In genomic region chrX:123924181-123924580, GRCh38 we compare ENCODE assay signal across 24 cellular contexts.
"Had no signal": no experiment of that assay in that cellular context is flagged by ENCODE, and none has a peak within 500 bp of the region (broad histone marks: within the 10 kb centered on the region; RNA-seq: fewer than 3 reads in every experiment).

No MANE protein-coding gene starts in this region.

- H3K9me3 Mint-ChIP-seq: activated B cell treated with CpG ODN at 0.5 μM for 24 hours; activated CD4-positive, alpha-beta memory T cell treated with anti-CD3 and anti-CD28 coated beads for 36 hours; activated naive CD8-positive, alpha-beta T cell treated with anti-CD3 and anti-CD28 coated beads for 36 hours; T-helper 2 cell treated with Interferon-gamma antibody and Interleukin-4, amounts not matched to agents 5 μg/mL and 100 μg/mL, for 36 hours had no signal

- H3K36me3 ChIP-seq: lower lobe of right lung, tibial nerve had no signal

- H3K4me3 ChIP-seq: body of pancreas, dorsolateral prefrontal cortex, lower lobe of right lung, tibial nerve had no signal

- H3K27ac Mint-ChIP-seq: activated B cell treated with CpG ODN at 0.5 μM for 24 hours; activated CD4-positive, alpha-beta memory T cell treated with anti-CD3 and anti-CD28 coated beads for 36 hours; activated CD8-positive, alpha-beta memory T cell treated with anti-CD3 and anti-CD28 coated beads, Interleukin-2, amount 10 ng/mL, durations not matched to agents 7 days and 5 days; activated naive CD8-positive, alpha-beta T cell treated with anti-CD3 and anti-CD28 coated beads for 36 hours; mesothelial cell of epicardium; T-helper 2 cell treated with Interferon-gamma antibody and Interleukin-4, amounts not matched to agents 5 μg/mL and 100 μg/mL, for 36 hours had no signal

- H3K27me3 ChIP-seq: body of pancreas, tibial nerve had no signal

- H3K4me1 Mint-ChIP-seq: activated B cell treated with CpG ODN at 0.5 μM for 24 hours; activated CD8-positive, alpha-beta memory T cell treated with anti-CD3 and anti-CD28 coated beads, Interleukin-2, amount 10 ng/mL, durations not matched to agents 7 days and 5 days; activated naive CD8-positive, alpha-beta T cell treated with anti-CD3 and anti-CD28 coated beads for 36 hours; mesothelial cell of epicardium; nephron had no signal

- H3K27me3 Mint-ChIP-seq: activated B cell treated with CpG ODN at 0.5 μM for 24 hours; activated CD4-positive, alpha-beta memory T cell treated with anti-CD3 and anti-CD28 coated beads for 36 hours; activated CD8-positive, alpha-beta memory T cell treated with anti-CD3 and anti-CD28 coated beads, Interleukin-2, amount 10 ng/mL, durations not matched to agents 7 days and 5 days; activated naive CD8-positive, alpha-beta T cell treated with anti-CD3 and anti-CD28 coated beads for 36 hours had no signal

- H3K9me3 ChIP-seq: body of pancreas, lower lobe of right lung, tibial nerve had no signal

- H3K27ac ChIP-seq: body of pancreas, dorsolateral prefrontal cortex, lower lobe of right lung, tibial nerve had no signal

- H3K36me3 Mint-ChIP-seq: activated CD4-positive, alpha-beta memory T cell treated with anti-CD3 and anti-CD28 coated beads for 36 hours; activated CD8-positive, alpha-beta memory T cell treated with anti-CD3 and anti-CD28 coated beads, Interleukin-2, amount 10 ng/mL, durations not matched to agents 7 days and 5 days; activated naive CD8-positive, alpha-beta T cell treated with anti-CD3 and anti-CD28 coated beads for 36 hours; mesothelial cell of epicardium had no signal

- H3K4me1 ChIP-seq: body of pancreas, lower lobe of right lung, tibial nerve had no signal

- DNase-seq: activated B cell treated with CpG ODN at 0.5 μM for 24 hours; activated CD4-positive, alpha-beta memory T cell treated with anti-CD3 and anti-CD28 coated beads for 36 hours; activated CD4-positive, alpha-beta T cell treated with anti-CD3 and anti-CD28 coated beads for 4 hours; activated CD8-positive, alpha-beta memory T cell treated with anti-CD3 and anti-CD28 coated beads, Interleukin-2, amount 10 ng/mL, durations not matched to agents 7 days and 5 days; activated naive CD4-positive, alpha-beta T cell; activated naive CD8-positive, alpha-beta T cell treated with anti-CD3 and anti-CD28 coated beads for 36 hours; amniotic stem cell; body of pancreas; dorsolateral prefrontal cortex; erythroblast; foreskin melanocyte; head of caudate nucleus; left colon; lower lobe of right lung; occipital lobe; posterior cingulate gyrus; retina; stimulated activated CD4-positive, alpha-beta T cell treated with anti-CD3 and anti-CD28 coated beads, Interleukin-2, amount 100 ng/mL, for 24 hours; stimulated activated naive CD4-positive, alpha-beta T cell treated with Interleukin-2 at 50 U/mL for 16 hours; substantia nigra had no signal

- H3K4me3 Mint-ChIP-seq: activated B cell treated with CpG ODN at 0.5 μM for 24 hours; activated CD4-positive, alpha-beta memory T cell treated with anti-CD3 and anti-CD28 coated beads for 36 hours; activated CD8-positive, alpha-beta memory T cell treated with anti-CD3 and anti-CD28 coated beads, Interleukin-2, amount 10 ng/mL, durations not matched to agents 7 days and 5 days; activated naive CD8-positive, alpha-beta T cell treated with anti-CD3 and anti-CD28 coated beads for 36 hours; mesothelial cell of epicardium; nephron; T-helper 2 cell treated with Interferon-gamma antibody and Interleukin-4, amounts not matched to agents 5 μg/mL and 100 μg/mL, for 36 hours had no signal

- ATAC-seq: activated CD8-positive, alpha-beta memory T cell treated with anti-CD3 and anti-CD28 coated beads, Interleukin-2, amount 10 ng/mL, durations not matched to agents 7 days and 5 days; body of pancreas; left colon; lower lobe of right lung had no signal
